ENCODE assay signal across 18 cellular contexts in the genomic region with DNA sequence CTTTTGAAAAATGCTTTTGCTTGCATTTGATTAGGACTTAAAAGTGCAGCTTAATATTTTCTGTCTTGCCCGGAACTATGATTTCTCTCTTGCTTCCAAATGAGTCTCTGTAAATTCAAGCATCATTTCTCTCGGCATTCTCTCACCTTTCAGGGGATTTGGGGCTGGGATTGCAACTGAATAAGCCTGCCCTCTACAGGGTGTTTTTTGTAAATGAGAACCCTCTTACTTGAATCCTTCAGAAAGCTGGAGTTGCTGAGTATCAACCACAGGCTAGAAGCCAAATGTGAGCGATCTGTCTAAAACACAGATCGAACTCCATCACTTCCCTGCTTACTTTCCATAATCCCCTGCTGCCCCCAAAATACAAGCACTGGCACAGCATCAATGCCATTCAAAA.
DNase-seq lines count a peak whose midpoint lies in the region; ATAC-seq and TF ChIP-seq lines count a peak whose summit lies in the region.
"Had no signal": no experiment of that assay in that cellular context is flagged by ENCODE, and none has a peak within 500 bp of the region (broad histone marks: within the 10 kb centered on the region; RNA-seq: fewer than 3 reads in every experiment).

No MANE protein-coding gene starts in this region.

- H3K4ac ChIP-seq in mesendoderm (ENCODE audit: low read depth, low read length), result no peak overlapping the region

- H4K8ac ChIP-seq in mesendoderm (ENCODE audit: low read depth, low read length), result no peak overlapping the region

- ATAC-seq in GM21825 (IDR thresholded peaks at IDR 0.05; ENCODE audit: unreplicated experiment), result no peak
- ATAC-seq in HG03432 (IDR thresholded peaks at IDR 0.05; ENCODE audit: unreplicated experiment), result no peak
- ATAC-seq in activated T-cell treated with anti-CD3 and anti-CD28 coated beads, Interleukin-2, amount 50 U/mL, for 72 hours (replicated peaks in 1 of 2), result no peak
- ATAC-seq: stimulated activated naive B cell treated with anti-CD40 and anti-IgM and Interleukin-4, amounts not matched to agents 10 μg/mL and 1 μg/mL and 100 μg/mL, for 72 hours had no signal

- no peaks in the 10 kb centered on the region for H3K27me3 Mint-ChIP-seq in activated T-cell treated with anti-CD3 and anti-CD28 coated beads, Interleukin-2, amount 50 U/mL, for 72 hours (ENCODE audit: low read depth)

- H4K5ac ChIP-seq in mesendoderm (ENCODE audit: low read length), result no peak overlapping the region

- DNase-seq in D341Med (ENCODE audit: low spot score) (peak; percentile 38), LNCaP clone FGC (ENCODE audit: low read depth) (no peak), mesendoderm (peak; percentile 55)
- no peak for DNase-seq in activated effector memory CD4-positive, alpha-beta T cell treated with anti-CD3 and anti-CD28 coated beads, Interleukin-2, amount 50 U/mL, for 16 hours
- DNase-seq in activated T-cell treated with anti-CD3 and anti-CD28 coated beads, Interleukin-2, amount 50 U/mL, for 72 hours, result no peak
- DNase-seq: adrenal gland; HFFc6; islet precursor cell; NCI-H1417 treated with DMSO at 0.1 percent for 48 hours; NCI-H510A treated with DMSO at 0.1 percent for 48 hours; small intestine; stimulated activated naive B cell treated with anti-CD40 and anti-IgM and Interleukin-4, amounts not matched to agents 10 μg/mL and 1 μg/mL and 100 μg/mL, for 72 hours; T-helper 9 cell had no signal

- H3K27ac ChIP-seq in SU-DHL-6 (ENCODE audit: low read depth, low read length) (no peak overlapping the region), mesendoderm (ENCODE audit: low read depth, low read length) (no peak overlapping the region)
- H3K27ac ChIP-seq: adrenal gland, BLaER1, vagina had no signal

- H3K79me2 ChIP-seq in SU-DHL-6 (ENCODE audit: insufficient read depth, low read length), result no peaks in the 10 kb centered on the region
- no peaks in the 10 kb centered on the region for H3K79me2 ChIP-seq in mesendoderm (ENCODE audit: control insufficient read depth, insufficient read depth, low read length)

- no peak overlapping the region for H2BK5ac ChIP-seq in mesendoderm (ENCODE audit: low read length)

- no peak overlapping the region for H3K23ac ChIP-seq in mesendoderm (ENCODE audit: low read length)

- H3K4me3 Mint-ChIP-seq in activated T-cell treated with anti-CD3 and anti-CD28 coated beads, Interleukin-2, amount 50 U/mL, for 72 hours, result no peak overlapping the region
- H3K4me3 Mint-ChIP-seq: HFFc6; stimulated activated naive B cell treated with anti-CD40 and anti-IgM and Interleukin-4, amounts not matched to agents 10 μg/mL and 1 μg/mL and 100 μg/mL, for 72 hours had no signal

- H3K27me3 ChIP-seq in SU-DHL-6 (ENCODE audit: low read length) (no peaks in the 10 kb centered on the region), mesendoderm (ENCODE audit: insufficient read depth, low read length, poor library complexity) (no peaks in the 10 kb centered on the region)
- H3K27me3 ChIP-seq: adrenal gland, BLaER1, vagina had no signal

- no peak overlapping the region for H3K9ac ChIP-seq in SU-DHL-6 (ENCODE audit: low read length)
- H3K9ac ChIP-seq in mesendoderm (ENCODE audit: low read length), result no peak overlapping the region
- H3K9ac ChIP-seq: BLaER1 had no signal

- WGBS in mesendoderm (ENCODE audit: extremely low coverage, insufficient coverage, low lambda C conversion rate), result no CpG with 5 or more reads among the region's 4 CpGs

- TF ChIP-seq CTCF in LNCaP clone FGC (IDR thresholded peaks at IDR 0.05; ENCODE audit: control insufficient read depth, extremely low read depth, insufficient read depth) (0 out of 2 replicates have a peak, but pooled peaks have one; percentile 19), SU-DHL-6 (IDR thresholded peaks at IDR 0.05; ENCODE audit: insufficient read depth, low read length, poor library complexity, severe bottlenecking) (peak; percentile 27)

- H3K4me3 ChIP-seq in LNCaP clone FGC (ENCODE audit: low read depth, low read length), result no peak overlapping the region
- H3K4me3 ChIP-seq in SU-DHL-6 (ENCODE audit: insufficient read depth, low read length, poor library complexity, severe bottlenecking), result no peak overlapping the region
- H3K4me3 ChIP-seq in mesendoderm (ENCODE audit: low read length), result no peak overlapping the region
- H3K4me3 ChIP-seq: adrenal gland, BLaER1, vagina had no signal

- no peaks in the 10 kb centered on the region for H3K4me1 ChIP-seq in mesendoderm (ENCODE audit: control insufficient read depth, low read depth, low read length)
- H3K4me1 ChIP-seq: adrenal gland, BLaER1, vagina had no signal

- H3K4me2 ChIP-seq in SU-DHL-6 (ENCODE audit: low read depth, low read length, poor library complexity, severe bottlenecking), result no peak overlapping the region
- no peak overlapping the region for H3K4me2 ChIP-seq in mesendoderm (ENCODE audit: low read length)
- H3K4me2 ChIP-seq: BLaER1 had no signal

- no peaks in the 10 kb centered on the region for H3K4me1 Mint-ChIP-seq in activated T-cell treated with anti-CD3 and anti-CD28 coated beads, Interleukin-2, amount 50 U/mL, for 72 hours (ENCODE audit: low read depth)
- H3K4me1 Mint-ChIP-seq: stimulated activated naive B cell treated with anti-CD40 and anti-IgM and Interleukin-4, amounts not matched to agents 10 μg/mL and 1 μg/mL and 100 μg/mL, for 72 hours had no signal

- no peaks in the 10 kb centered on the region for H3K9me3 ChIP-seq in SU-DHL-6 (ENCODE audit: insufficient read depth, low read length)
- H3K9me3 ChIP-seq: adrenal gland, BLaER1, vagina had no signal

- no peaks in the 10 kb centered on the region for H3K9me2 ChIP-seq in SU-DHL-6 (replicated peaks; ENCODE audit: insufficient read depth, low read length)

- H3K36me3 Mint-ChIP-seq in activated T-cell treated with anti-CD3 and anti-CD28 coated beads, Interleukin-2, amount 50 U/mL, for 72 hours (ENCODE audit: insufficient read depth in 2 of 2), result no peaks in the 10 kb centered on the region
- H3K36me3 Mint-ChIP-seq: stimulated activated naive B cell treated with anti-CD40 and anti-IgM and Interleukin-4, amounts not matched to agents 10 μg/mL and 1 μg/mL and 100 μg/mL, for 72 hours had no signal

- no peaks in the 10 kb centered on the region for H4K20me1 ChIP-seq in SU-DHL-6 (ENCODE audit: low read depth, low read length)
- H4K20me1 ChIP-seq: BLaER1 had no signal

- H2AK5ac ChIP-seq in mesendoderm (ENCODE audit: low read length), result no peak overlapping the region

- peaks cover 0 to 1% of the 10 kb centered on the region in 2 donors for H3K9me3 Mint-ChIP-seq in activated T-cell treated with anti-CD3 and anti-CD28 coated beads, Interleukin-2, amount 50 U/mL, for 72 hours

- no peak overlapping the region for H2AFZ ChIP-seq in SU-DHL-6 (ENCODE audit: low read depth, low read length, severe bottlenecking)

- no peak overlapping the region for H2BK15ac ChIP-seq in mesendoderm (replicated peaks; ENCODE audit: low read depth)

- H2BK120ac ChIP-seq in mesendoderm (ENCODE audit: low read depth, low read length), result no peak overlapping the region

- no peak overlapping the region for H3K27ac Mint-ChIP-seq in activated T-cell treated with anti-CD3 and anti-CD28 coated beads, Interleukin-2, amount 50 U/mL, for 72 hours
- H3K27ac Mint-ChIP-seq: HFFc6; stimulated activated naive B cell treated with anti-CD40 and anti-IgM and Interleukin-4, amounts not matched to agents 10 μg/mL and 1 μg/mL and 100 μg/mL, for 72 hours had no signal

- H3K56ac ChIP-seq in mesendoderm (ENCODE audit: low read length), result no peak overlapping the region

- no peaks in the 10 kb centered on the region for H3K79me1 ChIP-seq in mesendoderm (ENCODE audit: low read length)

- H3K18ac ChIP-seq in mesendoderm (ENCODE audit: low read length), result no peak overlapping the region

- H3F3A ChIP-seq in SU-DHL-6 (ENCODE audit: insufficient read depth), result no peaks in the 10 kb centered on the region

- H3K36me3 ChIP-seq in SU-DHL-6 (ENCODE audit: low read length) (no peaks in the 10 kb centered on the region), mesendoderm (ENCODE audit: control insufficient read depth, insufficient read depth, low read length) (no peaks in the 10 kb centered on the region)
- H3K36me3 ChIP-seq: adrenal gland, BLaER1, vagina had no signal

Comparison
In these comparisons a context has a peak if more than half of its experiments do, and no peak if none do; other contexts are left out.
1. DNase-seq: peak in D341Med (single experiment) and mesendoderm (single experiment); none in LNCaP clone FGC (single experiment), activated effector memory CD4-positive, alpha-beta T cell treated with anti-CD3 and anti-CD28 coated beads, Interleukin-2, amount 50 U/mL, for 16 hours (single experiment) and activated T-cell treated with anti-CD3 and anti-CD28 coated beads, Interleukin-2, amount 50 U/mL, for 72 hours (0 of 2).